1 cellular context compared by ENCODE assay signal in the genomic region with DNA sequence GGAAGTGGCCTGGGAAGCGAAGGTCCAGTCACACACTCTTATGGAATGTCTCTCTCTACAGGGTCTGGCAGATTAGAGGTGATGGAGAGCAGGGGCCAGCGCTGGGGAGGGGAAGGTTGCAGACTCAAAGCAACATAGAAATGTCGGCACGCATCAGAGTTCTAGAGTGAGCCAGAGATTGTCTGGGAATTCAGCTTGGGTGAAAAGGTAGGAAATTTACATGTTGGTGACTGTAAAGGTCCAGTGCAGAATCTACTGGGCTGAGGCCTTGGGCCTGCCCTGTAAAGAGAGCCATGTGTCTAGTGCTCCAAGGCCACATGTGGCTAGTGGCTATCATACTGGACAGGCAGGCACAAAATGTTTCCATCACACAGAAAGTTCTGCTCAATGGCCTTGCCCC.
TF ChIP-seq lines count a peak whose summit lies in the region.

No MANE protein-coding gene starts in this region.

TF ChIP-seq in HepG2, 621 proteins besides CTCF, POLR2A, EP300 and RAD21 (continued from another document and continues in another):
- peak; percentile 61; the same call in 1 of the 2 replicates for TF ChIP-seq ZNF501 (CRISPR knock-in tag; IDR thresholded peaks at IDR 0.05)
- TF ChIP-seq ZNF816 (CRISPR knock-in tag; IDR thresholded peaks at IDR 0.05; ENCODE audit: borderline replicate concordance): no peak
- TF ChIP-seq TBX3 (IDR thresholded peaks at IDR 0.05; ENCODE audit: borderline replicate concordance): no peak
- no peak for TF ChIP-seq MYC (CRISPR knock-in tag; IDR thresholded peaks at IDR 0.05; ENCODE audit: borderline replicate concordance)
- TF ChIP-seq REXO4 (CRISPR knock-in tag; IDR thresholded peaks at IDR 0.05; ENCODE audit: borderline replicate concordance): no peak
- TF ChIP-seq ZNF577 (CRISPR knock-in tag; IDR thresholded peaks at IDR 0.05; ENCODE audit: borderline replicate concordance, low read depth): no peak
- TF ChIP-seq, protein P1, sequence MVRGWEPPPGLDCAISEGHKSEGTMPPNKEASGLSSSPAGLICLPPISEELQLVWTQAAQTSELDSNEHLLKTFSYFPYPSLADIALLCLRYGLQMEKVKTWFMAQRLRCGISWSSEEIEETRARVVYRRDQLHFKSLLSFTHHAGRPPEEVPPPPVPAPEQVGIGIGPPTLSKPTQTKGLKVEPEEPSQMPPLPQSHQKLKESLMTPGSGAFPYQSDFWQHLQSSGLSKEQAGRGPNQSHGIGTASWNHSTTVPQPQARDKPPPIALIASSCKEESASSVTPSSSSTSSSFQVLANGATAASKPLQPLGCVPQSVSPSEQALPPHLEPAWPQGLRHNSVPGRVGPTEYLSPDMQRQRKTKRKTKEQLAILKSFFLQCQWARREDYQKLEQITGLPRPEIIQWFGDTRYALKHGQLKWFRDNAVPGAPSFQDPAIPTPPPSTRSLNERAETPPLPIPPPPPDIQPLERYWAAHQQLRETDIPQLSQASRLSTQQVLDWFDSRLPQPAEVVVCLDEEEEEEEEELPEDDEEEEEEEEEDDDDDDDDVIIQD (CRISPR knock-in tag; IDR thresholded peaks at IDR 0.05; ENCODE audit: low read depth): no peak
- TF ChIP-seq ATAD3A (CRISPR knock-in tag; IDR thresholded peaks at IDR 0.05): no peak
- no peak for TF ChIP-seq YEATS4 (CRISPR knock-in tag; IDR thresholded peaks at IDR 0.05; ENCODE audit: borderline replicate concordance)
- no peak for TF ChIP-seq ZNF136 (CRISPR knock-in tag; IDR thresholded peaks at IDR 0.05; ENCODE audit: low read depth)
- 0 out of 2 replicates have a peak, but pooled peaks have one; percentile 24 for TF ChIP-seq ZNF644 (CRISPR knock-in tag; IDR thresholded peaks at IDR 0.05; ENCODE audit: low read depth)
- TF ChIP-seq, protein P2, sequence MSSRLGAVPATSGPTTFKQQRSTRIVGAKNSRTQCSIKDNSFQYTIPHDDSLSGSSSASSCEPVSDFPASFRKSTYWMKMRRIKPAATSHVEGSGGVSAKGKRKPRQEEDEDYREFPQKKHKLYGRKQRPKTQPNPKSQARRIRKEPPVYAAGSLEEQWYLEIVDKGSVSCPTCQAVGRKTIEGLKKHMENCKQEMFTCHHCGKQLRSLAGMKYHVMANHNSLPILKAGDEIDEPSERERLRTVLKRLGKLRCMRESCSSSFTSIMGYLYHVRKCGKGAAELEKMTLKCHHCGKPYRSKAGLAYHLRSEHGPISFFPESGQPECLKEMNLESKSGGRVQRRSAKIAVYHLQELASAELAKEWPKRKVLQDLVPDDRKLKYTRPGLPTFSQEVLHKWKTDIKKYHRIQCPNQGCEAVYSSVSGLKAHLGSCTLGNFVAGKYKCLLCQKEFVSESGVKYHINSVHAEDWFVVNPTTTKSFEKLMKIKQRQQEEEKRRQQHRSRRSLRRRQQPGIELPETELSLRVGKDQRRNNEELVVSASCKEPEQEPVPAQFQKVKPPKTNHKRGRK (CRISPR knock-in tag; IDR thresholded peaks at IDR 0.05): no peak
- no peak for TF ChIP-seq ETV6 (CRISPR knock-in tag; conservative IDR thresholded peaks at IDR 0.05)
- TF ChIP-seq, protein P3, sequence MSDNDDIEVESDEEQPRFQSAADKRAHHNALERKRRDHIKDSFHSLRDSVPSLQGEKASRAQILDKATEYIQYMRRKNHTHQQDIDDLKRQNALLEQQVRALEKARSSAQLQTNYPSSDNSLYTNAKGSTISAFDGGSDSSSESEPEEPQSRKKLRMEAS (IDR thresholded peaks at IDR 0.05): peak; percentile 79; the same call in 1 of the 2 replicates
- TF ChIP-seq AGO2 (optimal IDR thresholded peaks at IDR 0.05; ENCODE audit: low read depth, low read length): no peak
- no peak for TF ChIP-seq HNF4G (IDR thresholded peaks at IDR 0.05; ENCODE audit: borderline replicate concordance, low read depth, low read length)
- no peak for TF ChIP-seq HNF4G (CRISPR knock-in tag; IDR thresholded peaks at IDR 0.05; ENCODE audit: borderline replicate concordance, low read depth)
- no peak for TF ChIP-seq ZNF468 (CRISPR knock-in tag; IDR thresholded peaks at IDR 0.05)
- peak; percentile 58 for TF ChIP-seq ZNF883 (CRISPR knock-in tag; IDR thresholded peaks at IDR 0.05; ENCODE audit: not compliant biosample characterization)
- TF ChIP-seq ZNF354B (CRISPR knock-in tag; IDR thresholded peaks at IDR 0.05): no peak
- TF ChIP-seq, protein P4, sequence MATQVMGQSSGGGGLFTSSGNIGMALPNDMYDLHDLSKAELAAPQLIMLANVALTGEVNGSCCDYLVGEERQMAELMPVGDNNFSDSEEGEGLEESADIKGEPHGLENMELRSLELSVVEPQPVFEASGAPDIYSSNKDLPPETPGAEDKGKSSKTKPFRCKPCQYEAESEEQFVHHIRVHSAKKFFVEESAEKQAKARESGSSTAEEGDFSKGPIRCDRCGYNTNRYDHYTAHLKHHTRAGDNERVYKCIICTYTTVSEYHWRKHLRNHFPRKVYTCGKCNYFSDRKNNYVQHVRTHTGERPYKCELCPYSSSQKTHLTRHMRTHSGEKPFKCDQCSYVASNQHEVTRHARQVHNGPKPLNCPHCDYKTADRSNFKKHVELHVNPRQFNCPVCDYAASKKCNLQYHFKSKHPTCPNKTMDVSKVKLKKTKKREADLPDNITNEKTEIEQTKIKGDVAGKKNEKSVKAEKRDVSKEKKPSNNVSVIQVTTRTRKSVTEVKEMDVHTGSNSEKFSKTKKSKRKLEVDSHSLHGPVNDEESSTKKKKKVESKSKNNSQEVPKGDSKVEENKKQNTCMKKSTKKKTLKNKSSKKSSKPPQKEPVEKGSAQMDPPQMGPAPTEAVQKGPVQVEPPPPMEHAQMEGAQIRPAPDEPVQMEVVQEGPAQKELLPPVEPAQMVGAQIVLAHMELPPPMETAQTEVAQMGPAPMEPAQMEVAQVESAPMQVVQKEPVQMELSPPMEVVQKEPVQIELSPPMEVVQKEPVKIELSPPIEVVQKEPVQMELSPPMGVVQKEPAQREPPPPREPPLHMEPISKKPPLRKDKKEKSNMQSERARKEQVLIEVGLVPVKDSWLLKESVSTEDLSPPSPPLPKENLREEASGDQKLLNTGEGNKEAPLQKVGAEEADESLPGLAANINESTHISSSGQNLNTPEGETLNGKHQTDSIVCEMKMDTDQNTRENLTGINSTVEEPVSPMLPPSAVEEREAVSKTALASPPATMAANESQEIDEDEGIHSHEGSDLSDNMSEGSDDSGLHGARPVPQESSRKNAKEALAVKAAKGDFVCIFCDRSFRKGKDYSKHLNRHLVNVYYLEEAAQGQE (IDR thresholded peaks at IDR 0.05; ENCODE audit: borderline replicate concordance in 1 of 2, low read depth in 1 of 2, low read length in 2 of 2): no peak
- TF ChIP-seq ZSCAN25 (CRISPR knock-in tag; IDR thresholded peaks at IDR 0.05): no peak
- TF ChIP-seq, protein P5, sequence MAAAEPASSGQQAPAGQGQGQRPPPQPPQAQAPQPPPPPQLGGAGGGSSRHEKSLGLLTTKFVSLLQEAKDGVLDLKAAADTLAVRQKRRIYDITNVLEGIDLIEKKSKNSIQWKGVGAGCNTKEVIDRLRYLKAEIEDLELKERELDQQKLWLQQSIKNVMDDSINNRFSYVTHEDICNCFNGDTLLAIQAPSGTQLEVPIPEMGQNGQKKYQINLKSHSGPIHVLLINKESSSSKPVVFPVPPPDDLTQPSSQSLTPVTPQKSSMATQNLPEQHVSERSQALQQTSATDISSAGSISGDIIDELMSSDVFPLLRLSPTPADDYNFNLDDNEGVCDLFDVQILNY (CRISPR knock-in tag; conservative IDR thresholded peaks at IDR 0.05): no peak
- TF ChIP-seq CHCHD3 (CRISPR knock-in tag; IDR thresholded peaks at IDR 0.05): no peak
- TF ChIP-seq FLYWCH1 (CRISPR knock-in tag; IDR thresholded peaks at IDR 0.05): no peak
- TF ChIP-seq ZNF367 (CRISPR knock-in tag; IDR thresholded peaks at IDR 0.05; ENCODE audit: borderline replicate concordance): no peak
- TF ChIP-seq SUZ12 (IDR thresholded peaks at IDR 0.05; ENCODE audit: low read depth, low read length): no peak
- TF ChIP-seq ZNF761 (CRISPR knock-in tag; conservative IDR thresholded peaks at IDR 0.05): no peak
- no peak for TF ChIP-seq ELF4 (CRISPR knock-in tag; IDR thresholded peaks at IDR 0.05; ENCODE audit: borderline replicate concordance)
- TF ChIP-seq MAZ (IDR thresholded peaks at IDR 0.05; ENCODE audit: borderline replicate concordance, low read depth, low read length): no peak
- TF ChIP-seq MAZ (CRISPR knock-in tag; IDR thresholded peaks at IDR 0.05; ENCODE audit: low read depth): no peak
- no peak for TF ChIP-seq HHEX (CRISPR knock-in tag; IDR thresholded peaks at IDR 0.05)
- TF ChIP-seq, protein P6, sequence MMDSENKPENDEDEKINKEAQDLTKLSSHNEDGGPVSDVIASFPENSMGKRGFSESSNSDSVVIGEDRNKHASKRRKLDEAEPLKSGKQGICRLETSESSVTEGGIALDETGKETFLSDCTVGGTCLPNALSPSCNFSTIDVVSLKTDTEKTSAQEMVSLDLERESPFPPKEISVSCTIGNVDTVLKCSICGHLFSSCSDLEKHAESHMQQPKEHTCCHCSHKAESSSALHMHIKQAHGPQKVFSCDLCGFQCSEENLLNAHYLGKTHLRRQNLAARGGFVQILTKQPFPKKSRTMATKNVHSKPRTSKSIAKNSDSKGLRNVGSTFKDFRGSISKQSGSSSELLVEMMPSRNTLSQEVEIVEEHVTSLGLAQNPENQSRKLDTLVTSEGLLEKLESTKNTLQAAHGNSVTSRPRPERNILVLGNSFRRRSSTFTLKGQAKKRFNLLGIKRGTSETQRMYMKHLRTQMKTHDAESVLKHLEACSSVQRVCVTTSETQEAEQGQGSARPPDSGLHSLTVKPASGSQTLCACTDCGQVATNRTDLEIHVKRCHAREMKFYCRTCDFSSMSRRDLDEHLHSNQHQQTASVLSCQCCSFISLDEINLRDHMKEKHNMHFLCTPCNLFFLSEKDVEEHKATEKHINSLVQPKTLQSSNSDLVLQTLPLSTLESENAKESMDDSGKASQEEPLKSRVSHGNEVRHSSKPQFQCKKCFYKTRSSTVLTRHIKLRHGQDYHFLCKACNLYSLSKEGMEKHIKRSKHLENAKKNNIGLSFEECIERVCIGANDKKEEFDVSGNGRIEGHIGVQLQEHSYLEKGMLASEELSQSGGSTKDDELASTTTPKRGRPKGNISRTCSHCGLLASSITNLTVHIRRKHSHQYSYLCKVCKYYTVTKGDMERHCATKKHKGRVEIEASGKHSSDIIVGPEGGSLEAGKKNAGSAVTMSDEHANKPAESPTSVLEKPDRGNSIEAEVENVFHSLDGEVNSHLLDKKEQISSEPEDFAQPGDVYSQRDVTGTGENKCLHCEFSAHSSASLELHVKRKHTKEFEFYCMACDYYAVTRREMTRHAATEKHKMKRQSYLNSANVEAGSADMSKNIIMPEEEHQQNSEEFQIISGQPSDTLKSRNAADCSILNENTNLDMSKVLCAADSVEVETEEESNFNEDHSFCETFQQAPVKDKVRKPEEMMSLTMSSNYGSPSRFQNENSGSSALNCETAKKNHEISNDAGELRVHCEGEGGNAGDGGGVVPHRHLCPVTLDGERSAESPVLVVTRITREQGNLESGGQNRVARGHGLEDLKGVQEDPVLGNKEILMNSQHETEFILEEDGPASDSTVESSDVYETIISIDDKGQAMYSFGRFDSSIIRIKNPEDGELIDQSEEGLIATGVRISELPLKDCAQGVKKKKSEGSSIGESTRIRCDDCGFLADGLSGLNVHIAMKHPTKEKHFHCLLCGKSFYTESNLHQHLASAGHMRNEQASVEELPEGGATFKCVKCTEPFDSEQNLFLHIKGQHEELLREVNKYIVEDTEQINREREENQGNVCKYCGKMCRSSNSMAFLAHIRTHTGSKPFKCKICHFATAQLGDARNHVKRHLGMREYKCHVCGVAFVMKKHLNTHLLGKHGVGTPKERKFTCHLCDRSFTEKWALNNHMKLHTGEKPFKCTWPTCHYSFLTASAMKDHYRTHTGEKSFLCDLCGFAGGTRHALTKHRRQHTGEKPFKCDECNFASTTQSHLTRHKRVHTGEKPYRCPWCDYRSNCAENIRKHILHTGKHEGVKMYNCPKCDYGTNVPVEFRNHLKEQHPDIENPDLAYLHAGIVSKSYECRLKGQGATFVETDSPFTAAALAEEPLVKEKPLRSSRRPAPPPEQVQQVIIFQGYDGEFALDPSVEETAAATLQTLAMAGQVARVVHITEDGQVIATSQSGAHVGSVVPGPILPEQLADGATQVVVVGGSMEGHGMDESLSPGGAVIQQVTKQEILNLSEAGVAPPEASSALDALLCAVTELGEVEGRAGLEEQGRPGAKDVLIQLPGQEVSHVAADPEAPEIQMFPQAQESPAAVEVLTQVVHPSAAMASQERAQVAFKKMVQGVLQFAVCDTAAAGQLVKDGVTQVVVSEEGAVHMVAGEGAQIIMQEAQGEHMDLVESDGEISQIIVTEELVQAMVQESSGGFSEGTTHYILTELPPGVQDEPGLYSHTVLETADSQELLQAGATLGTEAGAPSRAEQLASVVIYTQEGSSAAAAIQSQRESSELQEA (CRISPR knock-in tag; IDR thresholded peaks at IDR 0.05; ENCODE audit: not compliant biosample characterization): no peak
- TF ChIP-seq ZNF891 (CRISPR knock-in tag; IDR thresholded peaks at IDR 0.05): peak; percentile 55; the same call in 1 of the 2 replicates
- TF ChIP-seq RNF2 (conservative IDR thresholded peaks at IDR 0.05; ENCODE audit: low read depth): no peak
- TF ChIP-seq ZNF282 (IDR thresholded peaks at IDR 0.05; ENCODE audit: partially characterized antibody): no peak
- TF ChIP-seq ZSCAN12 (CRISPR knock-in tag; IDR thresholded peaks at IDR 0.05): no peak
- no peak for TF ChIP-seq SNAPC2 (CRISPR knock-in tag; IDR thresholded peaks at IDR 0.05)
- TF ChIP-seq, protein P7, sequence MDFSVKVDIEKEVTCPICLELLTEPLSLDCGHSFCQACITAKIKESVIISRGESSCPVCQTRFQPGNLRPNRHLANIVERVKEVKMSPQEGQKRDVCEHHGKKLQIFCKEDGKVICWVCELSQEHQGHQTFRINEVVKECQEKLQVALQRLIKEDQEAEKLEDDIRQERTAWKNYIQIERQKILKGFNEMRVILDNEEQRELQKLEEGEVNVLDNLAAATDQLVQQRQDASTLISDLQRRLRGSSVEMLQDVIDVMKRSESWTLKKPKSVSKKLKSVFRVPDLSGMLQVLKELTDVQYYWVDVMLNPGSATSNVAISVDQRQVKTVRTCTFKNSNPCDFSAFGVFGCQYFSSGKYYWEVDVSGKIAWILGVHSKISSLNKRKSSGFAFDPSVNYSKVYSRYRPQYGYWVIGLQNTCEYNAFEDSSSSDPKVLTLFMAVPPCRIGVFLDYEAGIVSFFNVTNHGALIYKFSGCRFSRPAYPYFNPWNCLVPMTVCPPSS (IDR thresholded peaks at IDR 0.05): no peak
- no peak for TF ChIP-seq ELF1 (CRISPR knock-in tag; IDR thresholded peaks at IDR 0.05)
- 0 out of 2 replicates have a peak, but pooled peaks have one; percentile 9 for TF ChIP-seq ZBTB21 (CRISPR knock-in tag; IDR thresholded peaks at IDR 0.05)
- TF ChIP-seq, protein P8, sequence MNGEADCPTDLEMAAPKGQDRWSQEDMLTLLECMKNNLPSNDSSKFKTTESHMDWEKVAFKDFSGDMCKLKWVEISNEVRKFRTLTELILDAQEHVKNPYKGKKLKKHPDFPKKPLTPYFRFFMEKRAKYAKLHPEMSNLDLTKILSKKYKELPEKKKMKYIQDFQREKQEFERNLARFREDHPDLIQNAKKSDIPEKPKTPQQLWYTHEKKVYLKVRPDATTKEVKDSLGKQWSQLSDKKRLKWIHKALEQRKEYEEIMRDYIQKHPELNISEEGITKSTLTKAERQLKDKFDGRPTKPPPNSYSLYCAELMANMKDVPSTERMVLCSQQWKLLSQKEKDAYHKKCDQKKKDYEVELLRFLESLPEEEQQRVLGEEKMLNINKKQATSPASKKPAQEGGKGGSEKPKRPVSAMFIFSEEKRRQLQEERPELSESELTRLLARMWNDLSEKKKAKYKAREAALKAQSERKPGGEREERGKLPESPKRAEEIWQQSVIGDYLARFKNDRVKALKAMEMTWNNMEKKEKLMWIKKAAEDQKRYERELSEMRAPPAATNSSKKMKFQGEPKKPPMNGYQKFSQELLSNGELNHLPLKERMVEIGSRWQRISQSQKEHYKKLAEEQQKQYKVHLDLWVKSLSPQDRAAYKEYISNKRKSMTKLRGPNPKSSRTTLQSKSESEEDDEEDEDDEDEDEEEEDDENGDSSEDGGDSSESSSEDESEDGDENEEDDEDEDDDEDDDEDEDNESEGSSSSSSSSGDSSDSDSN (CRISPR knock-in tag; IDR thresholded peaks at IDR 0.05): no peak
- no peak for TF ChIP-seq NFATC3 (CRISPR knock-in tag; IDR thresholded peaks at IDR 0.05)
- no peak for TF ChIP-seq ZNF431 (CRISPR knock-in tag; IDR thresholded peaks at IDR 0.05; ENCODE audit: borderline replicate concordance, low read depth)
